In genomic region chr5:52837068-52837467, GRCh38 we compare ENCODE assay signal across 12 cellular contexts. TPM values are rescaled to one million over a fixed set of nuclear protein-coding genes. Genes with fewer than 3 reads are reported as not detected.
DNase-seq lines count a peak whose midpoint lies in the region; ATAC-seq and TF ChIP-seq lines count a peak whose summit lies in the region.
"Had no signal": no experiment of that assay in that cellular context is flagged by ENCODE, and none has a peak within 500 bp of the region (broad histone marks: within the 10 kb centered on the region; RNA-seq: fewer than 3 reads in every experiment).

No MANE protein-coding gene starts in this region.

- H3K27ac ChIP-seq in GM23248: peak overlapping the region; percentile 48
- H3K27ac ChIP-seq in sigmoid colon: peak overlapping the region; percentile 76 to 83 (median 80)
- H3K27ac ChIP-seq: C4-2B had no signal

- no peaks in the 10 kb centered on the region for H4K20me1 ChIP-seq in GM23248 (ENCODE audit: insufficient read depth)

- H3K79me2 ChIP-seq in GM23248 (ENCODE audit: insufficient read depth): no peaks in the 10 kb centered on the region

- in situ Hi-C loops in GM23248 (cut with MboI) (no loop called here), astrocyte of the spinal cord (cut with HindIII; ENCODE audit: low sequenced_read_pairs) (no loop called here)

- DNase-seq in GM23248: peak; percentile 19
- DNase-seq in astrocyte of the spinal cord (ENCODE audit: low read depth, low spot score): peak; percentile 65
- peak; percentile 25 for DNase-seq in inferior parietal cortex (ENCODE audit: extremely low spot score)
- no peak for DNase-seq in sigmoid colon
- DNase-seq in SW480 (ENCODE audit: low spot score): no peak
- no peak for DNase-seq in SK-N-DZ (ENCODE audit: low spot score)
- DNase-seq: activated T-cell treated with anti-CD3 and anti-CD28 coated beads, Interleukin-2, amount 50 U/mL, for 24 hours; cortex of kidney; KBM-7 had no signal

- H2AFZ ChIP-seq in GM23248: 0 out of 2 replicates have a peak overlapping the region, but pooled peaks have one; percentile 37

- no peaks in the 10 kb centered on the region for H3K27me3 ChIP-seq in GM23248 (replicated peaks; ENCODE audit: insufficient read depth)
- H3K27me3 ChIP-seq in sigmoid colon: no peaks in the 10 kb centered on the region

- ATAC-seq in GM21528 (IDR thresholded peaks at IDR 0.05; ENCODE audit: low FRiP score, unreplicated experiment) (no peak), HG02571 (IDR thresholded peaks at IDR 0.05; ENCODE audit: unreplicated experiment) (no peak)

- no peak for TF ChIP-seq POLR2A in sigmoid colon (IDR thresholded peaks at IDR 0.05)

- TF ChIP-seq CTCF in astrocyte of the spinal cord (IDR thresholded peaks at IDR 0.05; ENCODE audit: low read depth, low read length) (peak; percentile 10), sigmoid colon (IDR thresholded peaks at IDR 0.05) (no peak)

- no peaks in the 10 kb centered on the region for H3K9me3 ChIP-seq in GM23248 (ENCODE audit: low read depth)
- no peaks in the 10 kb centered on the region for H3K9me3 ChIP-seq in sigmoid colon

- H3K9ac ChIP-seq in GM23248: no peak overlapping the region

- peak overlapping the region; percentile 6 for H3K4me2 ChIP-seq in GM23248 (ENCODE audit: unreplicated experiment)

- no peaks in the 10 kb centered on the region for H3K9me2 ChIP-seq in GM23248 (ENCODE audit: insufficient read depth)

- H3K4me1 ChIP-seq in GM23248 (ENCODE audit: insufficient read depth) (peaks cover 20% of the 10 kb centered on the region), sigmoid colon (peaks cover 0 to 69% (median 62%) of the 10 kb centered on the region in 4 donors)

- H3K4me3 ChIP-seq in GM23248 (no peak overlapping the region), astrocyte of the spinal cord (ENCODE audit: low read depth, low read length) (no peak overlapping the region), sigmoid colon (peak overlapping the region in 2 of 4 donors; percentile 8 to 19)

- H3F3A ChIP-seq in GM23248 (ENCODE audit: insufficient read depth): peaks cover 30% of the 10 kb centered on the region; the same call in 1 of the 2 replicates

- 80 to 84% methylated on average over 7 of the region's 7 CpGs for WGBS in GM23248 (ENCODE audit: low coverage in 1 of 2, low lambda C conversion rate in 2 of 2, missing lambda C conversion rate in 2 of 2), 2 experiments
- 80 to 94% methylated on average over 7 of the region's 7 CpGs for WGBS in sigmoid colon, 2 donors

- intact Hi-C loops in sigmoid colon (cut with DNase I): loop anchor here (5.0 kb wide), 1 partner anchor 35 kb away; no protein-coding TSS in a partner anchor

- H3K36me3 ChIP-seq in GM23248 (ENCODE audit: low read depth) (no peaks in the 10 kb centered on the region), sigmoid colon (no peaks in the 10 kb centered on the region)

- TF ChIP-seq EP300 in sigmoid colon (IDR thresholded peaks at IDR 0.05): no peak

RNA-seq across cellular contexts. Expression of gene ITGA1, which starts 49.4 kb away (rescaled TPM):
- total RNA-seq in GM23248 (2014; rRNA removed; shearing (Covaris generic)): 18.4 and 18.6 TPM in 2 replicates
- polyA plus RNA-seq in GM23248 (2016; fragmentation: Nextera tagmentation; extraction: Ambion mirVana): 8.1 and 8.9 TPM in 2 replicates
- total RNA-seq in sigmoid colon: 100 to 1,000 TPM; 162 to 511 (median 209) TPM
- 1 to 10 TPM; 1.8 to 8.0 (median 4.4) TPM for polyA plus RNA-seq in sigmoid colon
- polyA plus RNA-seq in SK-N-DZ (2014; cell fraction: cytosol; rRNA removed): 4.8 and 5.1 TPM in 2 replicates
- polyA plus RNA-seq in SK-N-DZ (2014; cell fraction: nucleus; rRNA removed): 7.5 and 10.5 TPM in 2 replicates

RNA-seq across cellular contexts. Expression of gene PELO, which starts 49.4 kb away (rescaled TPM):
- total RNA-seq in GM23248 (2014; rRNA removed; shearing (Covaris generic)): 20.4 and 24.4 TPM in 2 replicates
- polyA plus RNA-seq in GM23248 (2016; fragmentation: Nextera tagmentation; extraction: Ambion mirVana) (25.0 and 25.2 TPM in 2 replicates), sigmoid colon (1 to 10 TPM; 3.9 to 8.3 (median 7.8) TPM)
- 10 to 100 TPM; 37.1 to 60.1 (median 44.7) TPM for total RNA-seq in sigmoid colon
- polyA plus RNA-seq in SK-N-DZ (2014; cell fraction: cytosol; rRNA removed): 18.6 and 23.2 TPM in 2 replicates
- 13.3 and 13.7 TPM in 2 replicates for polyA plus RNA-seq in SK-N-DZ (2014; cell fraction: nucleus; rRNA removed)

Comparison
In these comparisons a context has a peak if more than half of its experiments do, and no peak if none do; other contexts are left out.
1. DNase-seq: peak in GM23248 (single experiment), astrocyte of the spinal cord (single experiment) and inferior parietal cortex (single experiment); none in sigmoid colon (single experiment), SW480 (single experiment) and SK-N-DZ (single experiment).